In genomic region chr12:106135075-106135474, GRCh38 we compare ENCODE assay signal across 11 cellular contexts. TPM values are rescaled to one million over a fixed set of nuclear protein-coding genes. Genes with fewer than 3 reads are reported as not detected.
A peak's percentile ranks its signal among the peaks of the same experiment; 100 is the strongest.
DNase-seq lines count a peak whose midpoint lies in the region; ATAC-seq, FAIRE-seq and TF ChIP-seq lines count a peak whose summit lies in the region.
"Had no signal": no experiment of that assay in that cellular context is flagged by ENCODE, and none has a peak within 500 bp of the region (broad histone marks: within the 10 kb centered on the region; RNA-seq: fewer than 3 reads in every experiment).

No MANE protein-coding gene starts in this region.

- H3K4me3 ChIP-seq in BLaER1 (no peak overlapping the region), endothelial cell of umbilical vein (replicated peaks in 1 of 3; ENCODE audit: insufficient read depth in 1 of 3, low read depth in 1 of 3, low read length in 3 of 3) (peak overlapping the region in 2 of 3 experiments; percentile 11 to 73), osteoblast (ENCODE audit: insufficient read depth, low read length) (no peak overlapping the region)

- FAIRE-seq in endothelial cell of umbilical vein (lab: Jason Lieb, UNC), result no peak

- POLR2A ChIA-PET in endothelial cell of umbilical vein (lab: Charles Lee), result no interaction called here

- H3K27me3 ChIP-seq in BLaER1, result peaks cover 23% of the 10 kb centered on the region
- no peaks in the 10 kb centered on the region for H3K27me3 ChIP-seq in endothelial cell of umbilical vein (ENCODE audit: control insufficient read depth in 2 of 2, insufficient read depth in 2 of 2, low read length in 2 of 2)
- no peaks in the 10 kb centered on the region for H3K27me3 ChIP-seq in osteoblast (ENCODE audit: insufficient read depth, low read length)

- H2AFZ ChIP-seq in endothelial cell of umbilical vein (ENCODE audit: low read depth, low read length) (no peak overlapping the region), osteoblast (ENCODE audit: low read length) (no peak overlapping the region)

- H3K79me2 ChIP-seq in endothelial cell of umbilical vein (ENCODE audit: control insufficient read depth, insufficient read depth, low read length), result peaks cover 64% of the 10 kb centered on the region
- peaks cover 63% of the 10 kb centered on the region for H3K79me2 ChIP-seq in osteoblast (ENCODE audit: insufficient read depth, low read length)

- BruUV-seq in endothelial cell of umbilical vein (replicated peaks; lab: Mats Ljungman, UMichigan), result no TSS peak

- H3K9ac ChIP-seq in BLaER1, result no peak overlapping the region
- H3K9ac ChIP-seq in endothelial cell of umbilical vein (replicated peaks; ENCODE audit: extremely low read depth, insufficient read depth, low read length), result no peak overlapping the region

- TF ChIP-seq CTCF in endothelial cell of umbilical vein (IDR thresholded peaks at IDR 0.05; ENCODE audit: extremely low read depth in 1 of 2, insufficient read depth in 1 of 2, low read depth in 1 of 2, low read length in 2 of 2) (no peak), osteoblast (IDR thresholded peaks at IDR 0.05; ENCODE audit: extremely low read depth, low read depth, low read length) (no peak)

- CTCF ChIA-PET in endothelial cell of umbilical vein (lab: Charles Lee), result interaction anchor here (0.7 to 8.9 kb wide), 12 partner anchors 10 to 714 kb away, joined by 3 to 112 read pairs (median 20); no protein-coding TSS in a partner anchor

- intact Hi-C loops in endothelial cell of umbilical vein (cut with micrococcal nuclease), result loop anchor here (1.0 to 5.0 kb wide), 3 partner anchors 283 to 668 kb away; no protein-coding TSS in a partner anchor

- H3K27ac ChIP-seq in BLaER1 (no peak overlapping the region), endothelial cell of umbilical vein (ENCODE audit: insufficient read depth, low read depth, low read length) (no peak overlapping the region), osteoblast (ENCODE audit: low read depth, low read length) (no peak overlapping the region)

- no peak for ATAC-seq in HG02642 (IDR thresholded peaks at IDR 0.05; ENCODE audit: poor library complexity, unreplicated experiment)

- dilution Hi-C loops in endothelial cell of umbilical vein (cut with MboI; ENCODE audit: extremely low pct_ligation_motif_present, low sequenced_read_pairs), result no loop called here

- DNase-seq in NCI-H446 treated with DMSO at 0.1 percent for 48 hours (lab: John Stamatoyannopoulos, UW) (peak; percentile 51), endothelial cell of umbilical vein (ENCODE audit: low read depth, low spot score) (no peak), osteoblast (ENCODE audit: insufficient read length, low spot score, missing footprints) (no peak), DMS153 treated with DMSO at 0.1 percent for 48 hours (lab: John Stamatoyannopoulos, UW; ENCODE audit: unreplicated experiment) (no peak), activated gamma-delta T cell (lab: John Stamatoyannopoulos, UW) (no peak)
- no peak for DNase-seq in activated CD4-positive, alpha-beta T cell treated with anti-CD3 and anti-CD28 coated beads for 4 hours
- DNase-seq: activated B cell treated with CpG ODN at 0.5 μM for 24 hours; activated naive CD4-positive, alpha-beta T cell; CD4-positive, alpha-beta T cell had no signal

- H3K4me1 ChIP-seq in BLaER1 (peaks cover 38% of the 10 kb centered on the region), endothelial cell of umbilical vein (ENCODE audit: control insufficient read depth, extremely low read depth, insufficient read depth, low read length) (peaks cover 56% of the 10 kb centered on the region), osteoblast (ENCODE audit: insufficient read depth, low read length) (peaks cover 42% of the 10 kb centered on the region)

- H3K9me3 ChIP-seq in BLaER1 (no peaks in the 10 kb centered on the region), endothelial cell of umbilical vein (replicated peaks; ENCODE audit: control insufficient read depth, insufficient read depth, low read length) (no peaks in the 10 kb centered on the region), osteoblast (ENCODE audit: low read depth, low read length) (no peaks in the 10 kb centered on the region)

- H3K36me3 ChIP-seq in BLaER1 (no peaks in the 10 kb centered on the region), endothelial cell of umbilical vein (ENCODE audit: control insufficient read depth in 2 of 2, extremely low read depth in 1 of 2, insufficient read depth in 2 of 2, low read length in 2 of 2) (no peaks in the 10 kb centered on the region), osteoblast (ENCODE audit: insufficient read depth, low read length) (no peaks in the 10 kb centered on the region)

- TF ChIP-seq POLR2A in endothelial cell of umbilical vein (IDR thresholded peaks at IDR 0.05; ENCODE audit: low read depth, low read length), result no peak

- H3K4me2 ChIP-seq in BLaER1, result peak overlapping the region; percentile 58; the same call in 1 of the 2 replicates
- H3K4me2 ChIP-seq in endothelial cell of umbilical vein (ENCODE audit: insufficient read depth, low read length), result peak overlapping the region; percentile 66
- peak overlapping the region; percentile 88 for H3K4me2 ChIP-seq in osteoblast (ENCODE audit: insufficient read depth, low read length)

- H3K9me1 ChIP-seq in endothelial cell of umbilical vein (replicated peaks; ENCODE audit: control insufficient read depth, extremely low read depth, insufficient read depth, low read length), result no peaks in the 10 kb centered on the region

- H4K20me1 ChIP-seq in BLaER1, result no peaks in the 10 kb centered on the region
- H4K20me1 ChIP-seq in endothelial cell of umbilical vein (replicated peaks; ENCODE audit: control insufficient read depth, extremely low read depth, insufficient read depth, low read length), result no peaks in the 10 kb centered on the region
- peaks cover 24% of the 10 kb centered on the region for H4K20me1 ChIP-seq in osteoblast (ENCODE audit: insufficient read depth, low read length)

TF ChIP-seq in endothelial cell of umbilical vein, 7 proteins besides CTCF, POLR2A, EP300 and RAD21:
- TF ChIP-seq POLR2AphosphoS5 (IDR thresholded peaks at IDR 0.05; ENCODE audit: insufficient read depth, low read depth, low read length) (no peak), FOS (IDR thresholded peaks at IDR 0.05; ENCODE audit: borderline replicate concordance, insufficient read depth, low read length) (no peak), JUN (IDR thresholded peaks at IDR 0.05; ENCODE audit: borderline replicate concordance, insufficient read depth, insufficient read length, low read depth) (no peak), MYC (IDR thresholded peaks at IDR 0.05; ENCODE audit: low read depth, low read length) (no peak), GATA2 (IDR thresholded peaks at IDR 0.05; ENCODE audit: insufficient read depth, insufficient read length, low read depth, low read length) (no peak), EZH2 (IDR thresholded peaks at IDR 0.05; ENCODE audit: borderline replicate concordance, low read depth, low read length, severe bottlenecking) (no peak)
- TF ChIP-seq, protein P1, sequence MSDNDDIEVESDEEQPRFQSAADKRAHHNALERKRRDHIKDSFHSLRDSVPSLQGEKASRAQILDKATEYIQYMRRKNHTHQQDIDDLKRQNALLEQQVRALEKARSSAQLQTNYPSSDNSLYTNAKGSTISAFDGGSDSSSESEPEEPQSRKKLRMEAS (IDR thresholded peaks at IDR 0.05; ENCODE audit: insufficient read depth, insufficient read length), result no peak
TF ChIP-seq in endothelial cell of umbilical vein: peak in this region for 0.

RNA-seq across cellular contexts. Expression of gene NUAK1, which starts 3.7 kb away (rescaled TPM):
- total RNA-seq in endothelial cell of umbilical vein (34.2 and 38.0 TPM in 2 replicates), osteoblast (17.1 and 21.7 TPM in 2 replicates)
- polyA plus RNA-seq in endothelial cell of umbilical vein, result 19.8 and 39.7 TPM in 2 replicates
- 23.1 and 23.6 TPM in 2 replicates for polyA plus RNA-seq in endothelial cell of umbilical vein (2011; cell fraction: cytosol; rRNA removed)
- 38.8 and 44.0 TPM in 2 replicates for polyA plus RNA-seq in endothelial cell of umbilical vein (2011; cell fraction: nucleus; rRNA removed)
- polyA plus RNA-seq in endothelial cell of umbilical vein (2012), result 12.1 and 16.3 TPM in 2 replicates
- 58.9 and 75.2 TPM in 2 replicates for polyA minus RNA-seq in endothelial cell of umbilical vein
- 2.3 TPM for polyA minus RNA-seq in endothelial cell of umbilical vein (2011; cell fraction: cytosol; rRNA and poly(A)+ RNA removed)
- polyA minus RNA-seq in endothelial cell of umbilical vein (2011; cell fraction: nucleus; rRNA and poly(A)+ RNA removed), result 30.5 and 34.3 TPM in 2 replicates
- total RNA-seq: activated B cell treated with CpG ODN at 0.5 μM for 24 hours had no signal

Comparison
In these comparisons a context has a peak if more than half of its experiments do, and no peak if none do; other contexts are left out.
1. H3K4me3 ChIP-seq: peak in endothelial cell of umbilical vein (2 of 3); none in BLaER1 (single experiment) and osteoblast (single experiment).
2. Peak in every context shown above with its lines, with median percentiles within 50 percentile points of each other: H3K4me2 ChIP-seq.